Comparison of ENCODE assay signal across 1 cellular context in the genomic region with DNA sequence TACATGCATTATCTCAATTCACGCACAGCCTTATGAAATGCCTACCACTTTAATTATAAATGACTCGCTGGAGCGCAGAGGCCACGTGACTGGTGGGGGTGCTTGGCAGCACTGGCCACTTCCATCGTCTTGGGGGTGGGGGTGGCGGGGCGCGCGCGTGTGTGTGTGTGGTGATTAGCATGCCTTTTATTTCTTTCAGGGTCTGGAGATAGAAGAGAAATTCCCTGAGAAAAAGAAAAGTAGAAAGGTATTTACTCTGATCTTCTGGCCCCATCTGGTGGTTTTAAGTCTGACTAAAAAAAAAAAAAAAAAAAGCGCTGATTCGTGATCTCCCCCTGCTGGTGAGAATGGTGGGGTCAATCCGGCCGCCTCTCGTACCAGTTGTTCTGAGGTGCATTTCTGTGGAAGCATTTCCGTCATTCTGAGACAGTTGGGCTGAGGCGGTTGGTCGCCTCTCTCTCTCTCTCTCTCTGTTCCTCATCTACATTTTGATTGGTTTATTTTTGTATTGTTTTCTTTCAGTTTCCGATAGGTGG.
TF ChIP-seq lines count a peak whose summit lies in the region.

A gene with protein sequence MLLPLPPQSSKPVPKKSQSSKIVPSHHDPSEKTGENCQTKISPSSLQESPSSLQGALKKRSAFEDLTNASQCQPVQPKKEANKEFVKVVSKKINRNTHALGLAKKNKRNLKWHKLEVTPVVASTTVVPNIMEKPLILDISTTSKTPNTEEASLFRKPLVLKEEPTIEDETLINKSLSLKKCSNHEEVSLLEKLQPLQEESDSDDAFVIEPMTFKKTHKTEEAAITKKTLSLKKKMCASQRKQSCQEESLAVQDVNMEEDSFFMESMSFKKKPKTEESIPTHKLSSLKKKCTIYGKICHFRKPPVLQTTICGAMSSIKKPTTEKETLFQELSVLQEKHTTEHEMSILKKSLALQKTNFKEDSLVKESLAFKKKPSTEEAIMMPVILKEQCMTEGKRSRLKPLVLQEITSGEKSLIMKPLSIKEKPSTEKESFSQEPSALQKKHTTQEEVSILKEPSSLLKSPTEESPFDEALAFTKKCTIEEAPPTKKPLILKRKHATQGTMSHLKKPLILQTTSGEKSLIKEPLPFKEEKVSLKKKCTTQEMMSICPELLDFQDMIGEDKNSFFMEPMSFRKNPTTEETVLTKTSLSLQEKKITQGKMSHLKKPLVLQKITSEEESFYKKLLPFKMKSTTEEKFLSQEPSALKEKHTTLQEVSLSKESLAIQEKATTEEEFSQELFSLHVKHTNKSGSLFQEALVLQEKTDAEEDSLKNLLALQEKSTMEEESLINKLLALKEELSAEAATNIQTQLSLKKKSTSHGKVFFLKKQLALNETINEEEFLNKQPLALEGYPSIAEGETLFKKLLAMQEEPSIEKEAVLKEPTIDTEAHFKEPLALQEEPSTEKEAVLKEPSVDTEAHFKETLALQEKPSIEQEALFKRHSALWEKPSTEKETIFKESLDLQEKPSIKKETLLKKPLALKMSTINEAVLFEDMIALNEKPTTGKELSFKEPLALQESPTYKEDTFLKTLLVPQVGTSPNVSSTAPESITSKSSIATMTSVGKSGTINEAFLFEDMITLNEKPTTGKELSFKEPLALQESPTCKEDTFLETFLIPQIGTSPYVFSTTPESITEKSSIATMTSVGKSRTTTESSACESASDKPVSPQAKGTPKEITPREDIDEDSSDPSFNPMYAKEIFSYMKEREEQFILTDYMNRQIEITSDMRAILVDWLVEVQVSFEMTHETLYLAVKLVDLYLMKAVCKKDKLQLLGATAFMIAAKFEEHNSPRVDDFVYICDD (N-terminal part only) (plus strand): TSS at position 402 of the 536 bp plus-strand sequence. CDS start 80,399 bp downstream, outside the sequence.

TF ChIP-seq in K562, 482 proteins besides CTCF, POLR2A, EP300 and RAD21 (continued from another document and continues in another):
- TF ChIP-seq, protein P1, sequence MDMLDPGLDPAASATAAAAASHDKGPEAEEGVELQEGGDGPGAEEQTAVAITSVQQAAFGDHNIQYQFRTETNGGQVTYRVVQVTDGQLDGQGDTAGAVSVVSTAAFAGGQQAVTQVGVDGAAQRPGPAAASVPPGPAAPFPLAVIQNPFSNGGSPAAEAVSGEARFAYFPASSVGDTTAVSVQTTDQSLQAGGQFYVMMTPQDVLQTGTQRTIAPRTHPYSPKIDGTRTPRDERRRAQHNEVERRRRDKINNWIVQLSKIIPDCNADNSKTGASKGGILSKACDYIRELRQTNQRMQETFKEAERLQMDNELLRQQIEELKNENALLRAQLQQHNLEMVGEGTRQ (CRISPR knock-in tag; IDR thresholded peaks at IDR 0.05): peak; percentile 81
- TF ChIP-seq, protein P2, sequence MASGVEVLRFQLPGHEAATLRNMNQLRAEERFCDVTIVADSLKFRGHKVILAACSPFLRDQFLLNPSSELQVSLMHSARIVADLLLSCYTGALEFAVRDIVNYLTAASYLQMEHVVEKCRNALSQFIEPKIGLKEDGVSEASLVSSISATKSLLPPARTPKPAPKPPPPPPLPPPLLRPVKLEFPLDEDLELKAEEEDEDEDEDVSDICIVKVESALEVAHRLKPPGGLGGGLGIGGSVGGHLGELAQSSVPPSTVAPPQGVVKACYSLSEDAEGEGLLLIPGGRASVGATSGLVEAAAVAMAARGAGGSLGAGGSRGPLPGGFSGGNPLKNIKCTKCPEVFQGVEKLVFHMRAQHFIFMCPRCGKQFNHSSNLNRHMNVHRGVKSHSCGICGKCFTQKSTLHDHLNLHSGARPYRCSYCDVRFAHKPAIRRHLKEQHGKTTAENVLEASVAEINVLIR (CRISPR knock-in tag; IDR thresholded peaks at IDR 0.05): no peak
- TF ChIP-seq, protein P3, sequence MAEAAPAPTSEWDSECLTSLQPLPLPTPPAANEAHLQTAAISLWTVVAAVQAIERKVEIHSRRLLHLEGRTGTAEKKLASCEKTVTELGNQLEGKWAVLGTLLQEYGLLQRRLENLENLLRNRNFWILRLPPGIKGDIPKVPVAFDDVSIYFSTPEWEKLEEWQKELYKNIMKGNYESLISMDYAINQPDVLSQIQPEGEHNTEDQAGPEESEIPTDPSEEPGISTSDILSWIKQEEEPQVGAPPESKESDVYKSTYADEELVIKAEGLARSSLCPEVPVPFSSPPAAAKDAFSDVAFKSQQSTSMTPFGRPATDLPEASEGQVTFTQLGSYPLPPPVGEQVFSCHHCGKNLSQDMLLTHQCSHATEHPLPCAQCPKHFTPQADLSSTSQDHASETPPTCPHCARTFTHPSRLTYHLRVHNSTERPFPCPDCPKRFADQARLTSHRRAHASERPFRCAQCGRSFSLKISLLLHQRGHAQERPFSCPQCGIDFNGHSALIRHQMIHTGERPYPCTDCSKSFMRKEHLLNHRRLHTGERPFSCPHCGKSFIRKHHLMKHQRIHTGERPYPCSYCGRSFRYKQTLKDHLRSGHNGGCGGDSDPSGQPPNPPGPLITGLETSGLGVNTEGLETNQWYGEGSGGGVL (CRISPR knock-in tag; IDR thresholded peaks at IDR 0.05): no peak
- TF ChIP-seq MAFG (tag; conservative IDR thresholded peaks at IDR 0.05) (0 out of 2 replicates have a peak, but pooled peaks have one; percentile 23), PTRF (tag; IDR thresholded peaks at IDR 0.05) (no peak), MYBL2 (IDR thresholded peaks at IDR 0.05; ENCODE audit: low read depth) (peak; percentile 62), MYBL2 (CRISPR knock-in tag; IDR thresholded peaks at IDR 0.05; ENCODE audit: borderline replicate concordance) (no peak)
- TF ChIP-seq, protein P4, sequence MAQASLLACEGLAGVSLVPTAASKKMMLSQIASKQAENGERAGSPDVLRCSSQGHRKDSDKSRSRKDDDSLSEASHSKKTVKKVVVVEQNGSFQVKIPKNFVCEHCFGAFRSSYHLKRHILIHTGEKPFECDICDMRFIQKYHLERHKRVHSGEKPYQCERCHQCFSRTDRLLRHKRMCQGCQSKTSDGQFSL (CRISPR knock-in tag; IDR thresholded peaks at IDR 0.05): peak; percentile 61; the same call in 1 of the 2 replicates
- TF ChIP-seq, protein P4 (tag; IDR thresholded peaks at IDR 0.05): peak in 1 of 2 experiments; percentile 72; a peak in 2 of 4 replicates
- TF ChIP-seq, protein P5, sequence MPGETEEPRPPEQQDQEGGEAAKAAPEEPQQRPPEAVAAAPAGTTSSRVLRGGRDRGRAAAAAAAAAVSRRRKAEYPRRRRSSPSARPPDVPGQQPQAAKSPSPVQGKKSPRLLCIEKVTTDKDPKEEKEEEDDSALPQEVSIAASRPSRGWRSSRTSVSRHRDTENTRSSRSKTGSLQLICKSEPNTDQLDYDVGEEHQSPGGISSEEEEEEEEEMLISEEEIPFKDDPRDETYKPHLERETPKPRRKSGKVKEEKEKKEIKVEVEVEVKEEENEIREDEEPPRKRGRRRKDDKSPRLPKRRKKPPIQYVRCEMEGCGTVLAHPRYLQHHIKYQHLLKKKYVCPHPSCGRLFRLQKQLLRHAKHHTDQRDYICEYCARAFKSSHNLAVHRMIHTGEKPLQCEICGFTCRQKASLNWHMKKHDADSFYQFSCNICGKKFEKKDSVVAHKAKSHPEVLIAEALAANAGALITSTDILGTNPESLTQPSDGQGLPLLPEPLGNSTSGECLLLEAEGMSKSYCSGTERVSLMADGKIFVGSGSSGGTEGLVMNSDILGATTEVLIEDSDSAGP (CRISPR knock-in tag; IDR thresholded peaks at IDR 0.05): 0 out of 2 replicates have a peak, but pooled peaks have one; percentile 41
- TF ChIP-seq, protein P6, sequence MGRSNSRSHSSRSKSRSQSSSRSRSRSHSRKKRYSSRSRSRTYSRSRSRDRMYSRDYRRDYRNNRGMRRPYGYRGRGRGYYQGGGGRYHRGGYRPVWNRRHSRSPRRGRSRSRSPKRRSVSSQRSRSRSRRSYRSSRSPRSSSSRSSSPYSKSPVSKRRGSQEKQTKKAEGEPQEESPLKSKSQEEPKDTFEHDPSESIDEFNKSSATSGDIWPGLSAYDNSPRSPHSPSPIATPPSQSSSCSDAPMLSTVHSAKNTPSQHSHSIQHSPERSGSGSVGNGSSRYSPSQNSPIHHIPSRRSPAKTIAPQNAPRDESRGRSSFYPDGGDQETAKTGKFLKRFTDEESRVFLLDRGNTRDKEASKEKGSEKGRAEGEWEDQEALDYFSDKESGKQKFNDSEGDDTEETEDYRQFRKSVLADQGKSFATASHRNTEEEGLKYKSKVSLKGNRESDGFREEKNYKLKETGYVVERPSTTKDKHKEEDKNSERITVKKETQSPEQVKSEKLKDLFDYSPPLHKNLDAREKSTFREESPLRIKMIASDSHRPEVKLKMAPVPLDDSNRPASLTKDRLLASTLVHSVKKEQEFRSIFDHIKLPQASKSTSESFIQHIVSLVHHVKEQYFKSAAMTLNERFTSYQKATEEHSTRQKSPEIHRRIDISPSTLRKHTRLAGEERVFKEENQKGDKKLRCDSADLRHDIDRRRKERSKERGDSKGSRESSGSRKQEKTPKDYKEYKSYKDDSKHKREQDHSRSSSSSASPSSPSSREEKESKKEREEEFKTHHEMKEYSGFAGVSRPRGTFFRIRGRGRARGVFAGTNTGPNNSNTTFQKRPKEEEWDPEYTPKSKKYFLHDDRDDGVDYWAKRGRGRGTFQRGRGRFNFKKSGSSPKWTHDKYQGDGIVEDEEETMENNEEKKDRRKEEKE (IDR thresholded peaks at IDR 0.05; ENCODE audit: borderline replicate concordance in 1 of 2, control insufficient read depth in 1 of 2, low read depth in 2 of 2, low read length in 1 of 2): no peak
- TF ChIP-seq, protein P7, sequence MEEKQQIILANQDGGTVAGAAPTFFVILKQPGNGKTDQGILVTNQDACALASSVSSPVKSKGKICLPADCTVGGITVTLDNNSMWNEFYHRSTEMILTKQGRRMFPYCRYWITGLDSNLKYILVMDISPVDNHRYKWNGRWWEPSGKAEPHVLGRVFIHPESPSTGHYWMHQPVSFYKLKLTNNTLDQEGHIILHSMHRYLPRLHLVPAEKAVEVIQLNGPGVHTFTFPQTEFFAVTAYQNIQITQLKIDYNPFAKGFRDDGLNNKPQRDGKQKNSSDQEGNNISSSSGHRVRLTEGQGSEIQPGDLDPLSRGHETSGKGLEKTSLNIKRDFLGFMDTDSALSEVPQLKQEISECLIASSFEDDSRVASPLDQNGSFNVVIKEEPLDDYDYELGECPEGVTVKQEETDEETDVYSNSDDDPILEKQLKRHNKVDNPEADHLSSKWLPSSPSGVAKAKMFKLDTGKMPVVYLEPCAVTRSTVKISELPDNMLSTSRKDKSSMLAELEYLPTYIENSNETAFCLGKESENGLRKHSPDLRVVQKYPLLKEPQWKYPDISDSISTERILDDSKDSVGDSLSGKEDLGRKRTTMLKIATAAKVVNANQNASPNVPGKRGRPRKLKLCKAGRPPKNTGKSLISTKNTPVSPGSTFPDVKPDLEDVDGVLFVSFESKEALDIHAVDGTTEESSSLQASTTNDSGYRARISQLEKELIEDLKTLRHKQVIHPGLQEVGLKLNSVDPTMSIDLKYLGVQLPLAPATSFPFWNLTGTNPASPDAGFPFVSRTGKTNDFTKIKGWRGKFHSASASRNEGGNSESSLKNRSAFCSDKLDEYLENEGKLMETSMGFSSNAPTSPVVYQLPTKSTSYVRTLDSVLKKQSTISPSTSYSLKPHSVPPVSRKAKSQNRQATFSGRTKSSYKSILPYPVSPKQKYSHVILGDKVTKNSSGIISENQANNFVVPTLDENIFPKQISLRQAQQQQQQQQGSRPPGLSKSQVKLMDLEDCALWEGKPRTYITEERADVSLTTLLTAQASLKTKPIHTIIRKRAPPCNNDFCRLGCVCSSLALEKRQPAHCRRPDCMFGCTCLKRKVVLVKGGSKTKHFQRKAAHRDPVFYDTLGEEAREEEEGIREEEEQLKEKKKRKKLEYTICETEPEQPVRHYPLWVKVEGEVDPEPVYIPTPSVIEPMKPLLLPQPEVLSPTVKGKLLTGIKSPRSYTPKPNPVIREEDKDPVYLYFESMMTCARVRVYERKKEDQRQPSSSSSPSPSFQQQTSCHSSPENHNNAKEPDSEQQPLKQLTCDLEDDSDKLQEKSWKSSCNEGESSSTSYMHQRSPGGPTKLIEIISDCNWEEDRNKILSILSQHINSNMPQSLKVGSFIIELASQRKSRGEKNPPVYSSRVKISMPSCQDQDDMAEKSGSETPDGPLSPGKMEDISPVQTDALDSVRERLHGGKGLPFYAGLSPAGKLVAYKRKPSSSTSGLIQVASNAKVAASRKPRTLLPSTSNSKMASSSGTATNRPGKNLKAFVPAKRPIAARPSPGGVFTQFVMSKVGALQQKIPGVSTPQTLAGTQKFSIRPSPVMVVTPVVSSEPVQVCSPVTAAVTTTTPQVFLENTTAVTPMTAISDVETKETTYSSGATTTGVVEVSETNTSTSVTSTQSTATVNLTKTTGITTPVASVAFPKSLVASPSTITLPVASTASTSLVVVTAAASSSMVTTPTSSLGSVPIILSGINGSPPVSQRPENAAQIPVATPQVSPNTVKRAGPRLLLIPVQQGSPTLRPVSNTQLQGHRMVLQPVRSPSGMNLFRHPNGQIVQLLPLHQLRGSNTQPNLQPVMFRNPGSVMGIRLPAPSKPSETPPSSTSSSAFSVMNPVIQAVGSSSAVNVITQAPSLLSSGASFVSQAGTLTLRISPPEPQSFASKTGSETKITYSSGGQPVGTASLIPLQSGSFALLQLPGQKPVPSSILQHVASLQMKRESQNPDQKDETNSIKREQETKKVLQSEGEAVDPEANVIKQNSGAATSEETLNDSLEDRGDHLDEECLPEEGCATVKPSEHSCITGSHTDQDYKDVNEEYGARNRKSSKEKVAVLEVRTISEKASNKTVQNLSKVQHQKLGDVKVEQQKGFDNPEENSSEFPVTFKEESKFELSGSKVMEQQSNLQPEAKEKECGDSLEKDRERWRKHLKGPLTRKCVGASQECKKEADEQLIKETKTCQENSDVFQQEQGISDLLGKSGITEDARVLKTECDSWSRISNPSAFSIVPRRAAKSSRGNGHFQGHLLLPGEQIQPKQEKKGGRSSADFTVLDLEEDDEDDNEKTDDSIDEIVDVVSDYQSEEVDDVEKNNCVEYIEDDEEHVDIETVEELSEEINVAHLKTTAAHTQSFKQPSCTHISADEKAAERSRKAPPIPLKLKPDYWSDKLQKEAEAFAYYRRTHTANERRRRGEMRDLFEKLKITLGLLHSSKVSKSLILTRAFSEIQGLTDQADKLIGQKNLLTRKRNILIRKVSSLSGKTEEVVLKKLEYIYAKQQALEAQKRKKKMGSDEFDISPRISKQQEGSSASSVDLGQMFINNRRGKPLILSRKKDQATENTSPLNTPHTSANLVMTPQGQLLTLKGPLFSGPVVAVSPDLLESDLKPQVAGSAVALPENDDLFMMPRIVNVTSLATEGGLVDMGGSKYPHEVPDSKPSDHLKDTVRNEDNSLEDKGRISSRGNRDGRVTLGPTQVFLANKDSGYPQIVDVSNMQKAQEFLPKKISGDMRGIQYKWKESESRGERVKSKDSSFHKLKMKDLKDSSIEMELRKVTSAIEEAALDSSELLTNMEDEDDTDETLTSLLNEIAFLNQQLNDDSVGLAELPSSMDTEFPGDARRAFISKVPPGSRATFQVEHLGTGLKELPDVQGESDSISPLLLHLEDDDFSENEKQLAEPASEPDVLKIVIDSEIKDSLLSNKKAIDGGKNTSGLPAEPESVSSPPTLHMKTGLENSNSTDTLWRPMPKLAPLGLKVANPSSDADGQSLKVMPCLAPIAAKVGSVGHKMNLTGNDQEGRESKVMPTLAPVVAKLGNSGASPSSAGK (IDR thresholded peaks at IDR 0.05): peak; percentile 44
- TF ChIP-seq, protein P8, sequence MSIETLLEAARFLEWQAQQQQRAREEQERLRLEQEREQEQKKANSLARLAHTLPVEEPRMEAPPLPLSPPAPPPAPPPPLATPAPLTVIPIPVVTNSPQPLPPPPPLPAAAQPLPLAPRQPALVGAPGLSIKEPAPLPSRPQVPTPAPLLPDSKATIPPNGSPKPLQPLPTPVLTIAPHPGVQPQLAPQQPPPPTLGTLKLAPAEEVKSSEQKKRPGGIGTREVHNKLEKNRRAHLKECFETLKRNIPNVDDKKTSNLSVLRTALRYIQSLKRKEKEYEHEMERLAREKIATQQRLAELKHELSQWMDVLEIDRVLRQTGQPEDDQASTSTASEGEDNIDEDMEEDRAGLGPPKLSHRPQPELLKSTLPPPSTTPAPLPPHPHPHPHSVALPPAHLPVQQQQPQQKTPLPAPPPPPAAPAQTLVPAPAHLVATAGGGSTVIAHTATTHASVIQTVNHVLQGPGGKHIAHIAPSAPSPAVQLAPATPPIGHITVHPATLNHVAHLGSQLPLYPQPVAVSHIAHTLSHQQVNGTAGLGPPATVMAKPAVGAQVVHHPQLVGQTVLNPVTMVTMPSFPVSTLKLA (conservative IDR thresholded peaks at IDR 0.05): peak in 1 of 2 experiments; percentile 41; a peak in 1 of 4 replicates
